Comparison of ENCODE assay signal across 7 cellular contexts in genomic region chr3:6438031-6438430, GRCh38.
"Had no signal": no experiment of that assay in that cellular context is flagged by ENCODE, and none has a peak within 500 bp of the region (broad histone marks: within the 10 kb centered on the region; RNA-seq: fewer than 3 reads in every experiment).

No MANE protein-coding gene starts in this region.

- H2AFZ ChIP-seq: GM23338 had no signal

- DNase-seq: H9, HCEC 1CT, IMR-90 had no signal

- ATAC-seq: GM23338 had no signal

- H3K4me3 ChIP-seq: GM23338 had no signal

- FAIRE-seq: H1, H54, HTR-8/SVneo had no signal

- H3K27ac Mint-ChIP-seq: GM23338, H9 had no signal

- H3K4me1 Mint-ChIP-seq: GM23338, H9 had no signal

- H3K4me2 ChIP-seq: GM23338 had no signal

- H3K4me3 Mint-ChIP-seq: GM23338, H9 had no signal
